ENCODE assay signal across 8 cellular contexts in the genomic region with DNA sequence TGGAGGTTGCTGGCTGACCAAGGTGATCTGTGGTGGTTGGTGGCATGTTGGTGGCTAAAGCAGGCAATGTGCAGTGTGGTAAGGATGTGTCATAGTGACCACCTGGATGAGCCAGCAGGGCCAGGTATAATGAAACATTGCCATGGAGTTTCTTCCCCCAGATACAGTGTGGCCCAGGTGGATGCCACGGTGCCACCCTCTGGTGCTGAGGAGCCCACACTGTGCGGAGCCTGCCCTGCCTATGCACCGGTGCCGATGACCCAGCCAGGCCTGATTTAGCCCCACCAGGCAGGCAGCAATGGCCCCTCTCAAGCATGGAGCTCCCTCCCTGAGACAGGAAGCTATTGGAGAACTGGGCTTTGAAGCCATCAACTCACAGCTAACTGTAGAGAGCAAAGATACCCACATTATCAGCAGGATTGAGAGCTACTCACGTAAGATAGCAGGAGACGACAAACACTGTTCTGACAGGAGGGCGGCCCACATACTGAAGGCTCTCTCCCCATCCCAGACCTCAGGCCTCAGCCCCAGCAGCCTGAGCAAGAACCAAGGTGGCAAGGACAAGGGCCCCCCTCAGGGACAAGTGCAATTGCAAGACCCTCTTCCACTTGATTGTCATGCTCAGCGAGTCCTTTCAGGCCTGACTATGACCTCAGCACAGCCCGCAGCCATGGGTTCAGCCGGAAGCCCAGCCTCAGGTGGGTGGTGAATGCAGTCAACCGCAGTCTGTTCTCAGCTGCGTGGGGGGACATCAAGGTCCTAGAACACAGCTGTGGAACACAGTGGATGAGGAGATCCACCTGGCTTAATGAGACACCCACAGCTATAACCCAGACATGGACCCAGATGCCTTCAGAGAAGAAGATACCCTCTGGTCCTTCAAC.
DNase-seq lines count a peak whose midpoint lies in the region; ATAC-seq and TF ChIP-seq lines count a peak whose summit lies in the region.

No MANE protein-coding gene starts in this region.

- no peaks in the 10 kb centered on the region for H3K9me3 ChIP-seq in CD4-positive, CD25-positive, alpha-beta regulatory T cell (ENCODE audit: control insufficient read depth in 2 of 2, low read length in 2 of 2)
- H3K9me3 ChIP-seq in KOPT-K1 (ENCODE audit: insufficient read depth, low read length, poor library complexity, severe bottlenecking) (peaks cover 15% of the 10 kb centered on the region), upper lobe of left lung (no peaks in the 10 kb centered on the region)

- WGBS in upper lobe of left lung, 2 donors, result 87 to 94% methylated on average over 10 to 12 of the region's 12 CpGs

- H3K4me3 Mint-ChIP-seq in CD4-positive, CD25-positive, alpha-beta regulatory T cell, result peak overlapping the region; percentile 71 to 88 (median 84)
- H3K4me3 Mint-ChIP-seq in activated naive CD4-positive, alpha-beta T cell treated with anti-CD3 and anti-CD28 coated beads, Interleukin-2, amount 50 U/mL, for 24 hours, result peak overlapping the region; percentile 85
- peak overlapping the region; percentile 53 for H3K4me3 Mint-ChIP-seq in stimulated activated memory B cell treated with anti-CD40 and anti-IgM and Interleukin-4, amounts not matched to agents 10 μg/mL and 1 μg/mL and 100 μg/mL, for 72 hours

- H3K36me3 ChIP-seq in CD4-positive, CD25-positive, alpha-beta regulatory T cell (ENCODE audit: control insufficient read depth, insufficient read depth, low read length), result no peaks in the 10 kb centered on the region
- H3K36me3 ChIP-seq in KOPT-K1 (ENCODE audit: insufficient read depth, low read length) (no peaks in the 10 kb centered on the region), upper lobe of left lung (no peaks in the 10 kb centered on the region)

- no peaks in the 10 kb centered on the region for H3K27me3 Mint-ChIP-seq in CD4-positive, CD25-positive, alpha-beta regulatory T cell
- no peaks in the 10 kb centered on the region for H3K27me3 Mint-ChIP-seq in activated naive CD4-positive, alpha-beta T cell treated with anti-CD3 and anti-CD28 coated beads, Interleukin-2, amount 50 U/mL, for 24 hours
- H3K27me3 Mint-ChIP-seq in stimulated activated memory B cell treated with anti-CD40 and anti-IgM and Interleukin-4, amounts not matched to agents 10 μg/mL and 1 μg/mL and 100 μg/mL, for 72 hours, result no peaks in the 10 kb centered on the region

- H3K9me3 Mint-ChIP-seq in CD4-positive, CD25-positive, alpha-beta regulatory T cell, result no peaks in the 10 kb centered on the region
- no peaks in the 10 kb centered on the region for H3K9me3 Mint-ChIP-seq in activated naive CD4-positive, alpha-beta T cell treated with anti-CD3 and anti-CD28 coated beads, Interleukin-2, amount 50 U/mL, for 24 hours
- no peaks in the 10 kb centered on the region for H3K9me3 Mint-ChIP-seq in stimulated activated memory B cell treated with anti-CD40 and anti-IgM and Interleukin-4, amounts not matched to agents 10 μg/mL and 1 μg/mL and 100 μg/mL, for 72 hours

- peak overlapping the region; percentile 84 to 97 (median 96) for H3K27ac Mint-ChIP-seq in CD4-positive, CD25-positive, alpha-beta regulatory T cell
- H3K27ac Mint-ChIP-seq in activated naive CD4-positive, alpha-beta T cell treated with anti-CD3 and anti-CD28 coated beads, Interleukin-2, amount 50 U/mL, for 24 hours, result peak overlapping the region; percentile 91
- peak overlapping the region; percentile 84 for H3K27ac Mint-ChIP-seq in stimulated activated memory B cell treated with anti-CD40 and anti-IgM and Interleukin-4, amounts not matched to agents 10 μg/mL and 1 μg/mL and 100 μg/mL, for 72 hours

- DNase-seq in CD4-positive, CD25-positive, alpha-beta regulatory T cell, result peak; percentile 44 to 85 (median 62)
- DNase-seq in amygdala (lab: John Stamatoyannopoulos, UW) (no peak), upper lobe of left lung (no peak), Right ventricle myocardium inferior (ENCODE audit: missing footprints) (no peak)

- peak overlapping the region; percentile 79 for H3K4me3 ChIP-seq in CD4-positive, CD25-positive, alpha-beta regulatory T cell (ENCODE audit: low read depth, low read length)
- no peak overlapping the region for H3K4me3 ChIP-seq in upper lobe of left lung

- H3K36me3 Mint-ChIP-seq in CD4-positive, CD25-positive, alpha-beta regulatory T cell, result no peaks in the 10 kb centered on the region
- H3K36me3 Mint-ChIP-seq in activated naive CD4-positive, alpha-beta T cell treated with anti-CD3 and anti-CD28 coated beads, Interleukin-2, amount 50 U/mL, for 24 hours, result no peaks in the 10 kb centered on the region
- H3K36me3 Mint-ChIP-seq in stimulated activated memory B cell treated with anti-CD40 and anti-IgM and Interleukin-4, amounts not matched to agents 10 μg/mL and 1 μg/mL and 100 μg/mL, for 72 hours, result peaks cover 4% of the 10 kb centered on the region

- H3K27me3 ChIP-seq in CD4-positive, CD25-positive, alpha-beta regulatory T cell (ENCODE audit: control insufficient read depth, insufficient read depth, low read length), result no peaks in the 10 kb centered on the region
- no peaks in the 10 kb centered on the region for H3K27me3 ChIP-seq in upper lobe of left lung

- peaks cover 39 to 65% (median 45%) of the 10 kb centered on the region in 4 donors for H3K4me1 Mint-ChIP-seq in CD4-positive, CD25-positive, alpha-beta regulatory T cell
- H3K4me1 Mint-ChIP-seq in activated naive CD4-positive, alpha-beta T cell treated with anti-CD3 and anti-CD28 coated beads, Interleukin-2, amount 50 U/mL, for 24 hours, result peaks cover 54% of the 10 kb centered on the region
- H3K4me1 Mint-ChIP-seq in stimulated activated memory B cell treated with anti-CD40 and anti-IgM and Interleukin-4, amounts not matched to agents 10 μg/mL and 1 μg/mL and 100 μg/mL, for 72 hours, result peaks cover 47% of the 10 kb centered on the region

- peak; percentile 77 to 80 for ATAC-seq in CD4-positive, CD25-positive, alpha-beta regulatory T cell (ENCODE audit: low read depth in 2 of 2)
- peak; percentile 84 for ATAC-seq in GM21447 (IDR thresholded peaks at IDR 0.05; ENCODE audit: unreplicated experiment)
- ATAC-seq in stimulated activated memory B cell treated with anti-CD40 and anti-IgM and Interleukin-4, amounts not matched to agents 10 μg/mL and 1 μg/mL and 100 μg/mL, for 72 hours, result peak; percentile 98
- ATAC-seq in upper lobe of left lung (ENCODE audit: low FRiP score in 2 of 2), result no peak
- no peak for ATAC-seq in Right ventricle myocardium inferior

- H3K27ac ChIP-seq in CD4-positive, CD25-positive, alpha-beta regulatory T cell (ENCODE audit: insufficient read depth, low read length, poor library complexity, severe bottlenecking), result peak overlapping the region; percentile 80
- peak overlapping the region; percentile 67 for H3K27ac ChIP-seq in KOPT-K1 (ENCODE audit: low read depth, low read length, poor library complexity, severe bottlenecking)
- H3K27ac ChIP-seq in upper lobe of left lung, result peak overlapping the region in 1 of 4 donors; percentile 47

- peaks cover 59% of the 10 kb centered on the region for H3K4me1 ChIP-seq in CD4-positive, CD25-positive, alpha-beta regulatory T cell (ENCODE audit: control insufficient read depth, insufficient read depth, low read length, poor library complexity, severe bottlenecking)
- H3K4me1 ChIP-seq in upper lobe of left lung, result no peaks in the 10 kb centered on the region

- no peak for TF ChIP-seq EP300 in upper lobe of left lung (IDR thresholded peaks at IDR 0.05)

- TF ChIP-seq POLR2A in upper lobe of left lung (IDR thresholded peaks at IDR 0.05), result no peak

- no peak for TF ChIP-seq CTCF in upper lobe of left lung (IDR thresholded peaks at IDR 0.05)

- intact Hi-C loops in Right ventricle myocardium inferior (cut with DNase I), result no loop called here

Comparison
In these comparisons a context has a peak if more than half of its experiments do, and no peak if none do; other contexts are left out.
1. ATAC-seq: peak in CD4-positive, CD25-positive, alpha-beta regulatory T cell (2 of 2), GM21447 (single experiment) and stimulated activated memory B cell treated with anti-CD40 and anti-IgM and Interleukin-4, amounts not matched to agents 10 μg/mL and 1 μg/mL and 100 μg/mL, for 72 hours (single experiment); none in upper lobe of left lung (0 of 2) and Right ventricle myocardium inferior (single experiment).
2. DNase-seq: peak in CD4-positive, CD25-positive, alpha-beta regulatory T cell (3 of 3); none in amygdala (0 of 56), upper lobe of left lung (0 of 2) and Right ventricle myocardium inferior (single experiment).
3. Peak in every context shown above with its lines, with median percentiles within 50 percentile points of each other: H3K27ac Mint-ChIP-seq and H3K4me3 Mint-ChIP-seq.